Comparison of ENCODE assay signal across 8 cellular contexts in the genomic region with DNA sequence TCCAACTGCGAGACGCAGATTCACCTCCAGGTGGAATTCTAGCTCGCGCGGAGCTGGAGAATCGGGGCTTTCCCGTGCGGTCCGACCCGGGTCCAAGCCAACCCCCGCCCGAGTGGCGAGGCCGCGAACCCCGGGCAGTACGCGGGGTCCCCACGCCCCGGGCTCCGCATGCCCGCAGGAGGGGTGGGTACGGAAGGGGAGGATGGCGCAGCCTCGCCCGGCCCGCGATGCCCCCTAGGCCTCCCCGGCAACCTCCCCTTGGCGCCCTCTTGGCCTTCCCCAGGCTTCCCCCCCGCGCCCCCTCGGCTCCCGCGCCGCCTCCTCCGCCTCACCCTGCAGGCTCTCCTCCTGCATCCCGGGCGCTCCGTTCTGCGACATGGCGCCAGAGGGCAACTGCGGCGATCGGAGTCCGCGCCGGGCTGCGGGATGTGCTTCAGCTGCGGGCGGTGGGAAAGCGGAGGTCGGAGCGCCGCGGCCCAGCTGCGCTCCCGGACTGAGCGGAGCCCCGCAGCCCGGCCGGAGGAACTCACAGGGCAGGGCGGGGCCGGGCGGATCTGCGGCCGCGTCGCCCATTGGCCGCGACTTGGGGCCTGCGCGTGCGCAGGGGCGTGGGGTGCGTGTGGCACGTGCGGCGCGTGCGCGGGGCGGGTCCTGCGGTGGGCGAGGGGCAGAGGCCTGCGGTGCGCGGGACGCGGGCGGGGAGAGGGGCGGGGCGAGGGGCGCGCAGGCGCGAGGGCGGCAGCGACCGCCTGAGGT. TPM values are rescaled to one million over a fixed set of nuclear protein-coding genes. Genes with fewer than 3 reads are reported as not detected.
A peak's percentile ranks its signal among the peaks of the same experiment; 100 is the strongest.
DNase-seq lines count a peak whose midpoint lies in the region; ATAC-seq and TF ChIP-seq lines count a peak whose summit lies in the region.

A gene with protein sequence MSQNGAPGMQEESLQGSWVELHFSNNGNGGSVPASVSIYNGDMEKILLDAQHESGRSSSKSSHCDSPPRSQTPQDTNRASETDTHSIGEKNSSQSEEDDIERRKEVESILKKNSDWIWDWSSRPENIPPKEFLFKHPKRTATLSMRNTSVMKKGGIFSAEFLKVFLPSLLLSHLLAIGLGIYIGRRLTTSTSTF (minus strand): TSS at position 495 of the 756 bp plus-strand sequence. CDS start 117 bp downstream, at position 378.

- H3K36me3 ChIP-seq in ES-I3 (ENCODE audit: insufficient read depth, low read length) (no peaks in the 10 kb centered on the region), GM23338 (ENCODE audit: insufficient read depth) (no peaks in the 10 kb centered on the region), osteoblast (ENCODE audit: insufficient read depth, low read length) (no peaks in the 10 kb centered on the region), testis (ENCODE audit: low read depth, missing control alignments) (no peaks in the 10 kb centered on the region)

- H3K9me2 ChIP-seq in GM23338 (ENCODE audit: insufficient read depth), result no peaks in the 10 kb centered on the region

- H3K4me3 Mint-ChIP-seq in GM23338, result peak within 1 kb of the TSS; percentile 83
- H3K4me3 Mint-ChIP-seq in activated naive CD8-positive, alpha-beta T cell, result peak within 1 kb of the TSS; percentile 90

- H3K27ac ChIP-seq in GM23338 (ENCODE audit: low read depth), result no peak within 1 kb of the TSS
- H3K27ac ChIP-seq in osteoblast (ENCODE audit: low read depth, low read length), result peak within 1 kb of the TSS; percentile 67
- peak within 1 kb of the TSS; percentile 85 to 87 for H3K27ac ChIP-seq in testis

- ATAC-seq in GM23338, result peak; percentile 85

- H3K27me3 Mint-ChIP-seq in GM23338 (ENCODE audit: insufficient read depth, low read depth, poor library complexity), result peaks cover 35% of the 10 kb centered on the region
- no peaks in the 10 kb centered on the region for H3K27me3 Mint-ChIP-seq in activated naive CD8-positive, alpha-beta T cell

- H3K4me1 Mint-ChIP-seq in GM23338, result peaks cover 30% of the 10 kb centered on the region
- H3K4me1 Mint-ChIP-seq in activated naive CD8-positive, alpha-beta T cell (ENCODE audit: low read depth), result peaks cover 44% of the 10 kb centered on the region

- no peaks in the 10 kb centered on the region; the same call in 1 of the 2 replicates for H3K9me3 ChIP-seq in ES-I3 (ENCODE audit: control insufficient read depth, insufficient read depth, low read length)
- H3K9me3 ChIP-seq in osteoblast (ENCODE audit: low read depth, low read length), result no peaks in the 10 kb centered on the region
- no peaks in the 10 kb centered on the region for H3K9me3 ChIP-seq in testis

- peaks cover 11% of the 10 kb centered on the region; the same call in 2 of the 3 replicates for H3K9me3 Mint-ChIP-seq in GM23338
- H3K9me3 Mint-ChIP-seq in activated naive CD8-positive, alpha-beta T cell (ENCODE audit: low read depth), result no peaks in the 10 kb centered on the region

- no peak within 1 kb of the TSS for H3K27ac Mint-ChIP-seq in GM23338
- H3K27ac Mint-ChIP-seq in activated naive CD8-positive, alpha-beta T cell, result peak within 1 kb of the TSS; percentile 78

- 0% methylated on average over 28 to 68 of the region's 100 CpGs for WGBS in testis, 2 donors

- H2AFZ ChIP-seq in GM23338 (peak within 1 kb of the TSS; percentile 81; the same call in 1 of the 2 replicates), osteoblast (ENCODE audit: low read length) (peak within 1 kb of the TSS; percentile 76)

- H3K27me3 ChIP-seq in GM23338 (ENCODE audit: insufficient read depth) (peaks cover 55% of the 10 kb centered on the region), osteoblast (ENCODE audit: insufficient read depth, low read length) (no peaks in the 10 kb centered on the region), testis (no peaks in the 10 kb centered on the region)

- peak within 1 kb of the TSS; percentile 80 for H3K4me3 ChIP-seq in GM23338
- peak within 1 kb of the TSS; percentile 92 for H3K4me3 ChIP-seq in osteoblast (ENCODE audit: insufficient read depth, low read length)
- peak within 1 kb of the TSS; percentile 90 to 99 for H3K4me3 ChIP-seq in testis

- H3K4me2 ChIP-seq in GM23338 (peak within 1 kb of the TSS; percentile 94), osteoblast (ENCODE audit: insufficient read depth, low read length) (peak within 1 kb of the TSS; percentile 90)

- intact Hi-C loops in testis (cut with DNase I; ENCODE audit: low total_unique reads), result no loop called here

- H3K79me2 ChIP-seq in GM23338 (replicated peaks; ENCODE audit: insufficient read depth), result peaks cover 19% of the 10 kb centered on the region
- H3K79me2 ChIP-seq in osteoblast (ENCODE audit: insufficient read depth, low read length), result peaks cover 47% of the 10 kb centered on the region

- H4K20me1 ChIP-seq in GM23338 (replicated peaks; ENCODE audit: insufficient read depth) (peaks cover 21% of the 10 kb centered on the region), osteoblast (ENCODE audit: insufficient read depth, low read length) (peaks cover 22% of the 10 kb centered on the region)

- TF ChIP-seq POLR2A in testis (IDR thresholded peaks at IDR 0.05), result peak; percentile 92

- H3K9ac ChIP-seq in ES-I3 (ENCODE audit: low read depth, low read length), result peak within 1 kb of the TSS; percentile 90

- H3K36me3 Mint-ChIP-seq in GM23338 (ENCODE audit: low read depth), result peaks cover 18% of the 10 kb centered on the region
- H3K36me3 Mint-ChIP-seq in activated naive CD8-positive, alpha-beta T cell, result no peaks in the 10 kb centered on the region

- no peak for TF ChIP-seq CTCF in GM23338 (conservative IDR thresholded peaks at IDR 0.05; ENCODE audit: low read depth in 2 of 2)
- TF ChIP-seq CTCF in osteoblast (IDR thresholded peaks at IDR 0.05; ENCODE audit: extremely low read depth, low read depth, low read length), result no peak
- no peak for TF ChIP-seq CTCF in testis (IDR thresholded peaks at IDR 0.05)

- H3F3A ChIP-seq in GM23338 (replicated peaks; ENCODE audit: low read depth), result no peaks in the 10 kb centered on the region; the same call in 1 of the 2 replicates

- H3K4me1 ChIP-seq in ES-I3 (ENCODE audit: insufficient read depth, low read length) (peaks cover 22% of the 10 kb centered on the region), GM23338 (ENCODE audit: insufficient read depth) (peaks cover 33% of the 10 kb centered on the region), osteoblast (ENCODE audit: insufficient read depth, low read length) (peaks cover 24% of the 10 kb centered on the region), testis (peaks cover 14% of the 10 kb centered on the region)

- DNase-seq in GM23338 (ENCODE audit: low spot score) (peak; percentile 93), LoVo (ENCODE audit: low spot score) (peak; percentile 71), SKM-1 (lab: John Stamatoyannopoulos, UW; ENCODE audit: unreplicated experiment) (peak; percentile 82), glomerular visceral epithelial cell (ENCODE audit: extremely low spot score) (peak; percentile 96), osteoblast (ENCODE audit: insufficient read length, low spot score, missing footprints) (peak; percentile 100), testis (peak; percentile 93)

TF ChIP-seq in GM23338, 12 proteins besides CTCF, POLR2A, EP300 and RAD21:
- TF ChIP-seq, protein P1, sequence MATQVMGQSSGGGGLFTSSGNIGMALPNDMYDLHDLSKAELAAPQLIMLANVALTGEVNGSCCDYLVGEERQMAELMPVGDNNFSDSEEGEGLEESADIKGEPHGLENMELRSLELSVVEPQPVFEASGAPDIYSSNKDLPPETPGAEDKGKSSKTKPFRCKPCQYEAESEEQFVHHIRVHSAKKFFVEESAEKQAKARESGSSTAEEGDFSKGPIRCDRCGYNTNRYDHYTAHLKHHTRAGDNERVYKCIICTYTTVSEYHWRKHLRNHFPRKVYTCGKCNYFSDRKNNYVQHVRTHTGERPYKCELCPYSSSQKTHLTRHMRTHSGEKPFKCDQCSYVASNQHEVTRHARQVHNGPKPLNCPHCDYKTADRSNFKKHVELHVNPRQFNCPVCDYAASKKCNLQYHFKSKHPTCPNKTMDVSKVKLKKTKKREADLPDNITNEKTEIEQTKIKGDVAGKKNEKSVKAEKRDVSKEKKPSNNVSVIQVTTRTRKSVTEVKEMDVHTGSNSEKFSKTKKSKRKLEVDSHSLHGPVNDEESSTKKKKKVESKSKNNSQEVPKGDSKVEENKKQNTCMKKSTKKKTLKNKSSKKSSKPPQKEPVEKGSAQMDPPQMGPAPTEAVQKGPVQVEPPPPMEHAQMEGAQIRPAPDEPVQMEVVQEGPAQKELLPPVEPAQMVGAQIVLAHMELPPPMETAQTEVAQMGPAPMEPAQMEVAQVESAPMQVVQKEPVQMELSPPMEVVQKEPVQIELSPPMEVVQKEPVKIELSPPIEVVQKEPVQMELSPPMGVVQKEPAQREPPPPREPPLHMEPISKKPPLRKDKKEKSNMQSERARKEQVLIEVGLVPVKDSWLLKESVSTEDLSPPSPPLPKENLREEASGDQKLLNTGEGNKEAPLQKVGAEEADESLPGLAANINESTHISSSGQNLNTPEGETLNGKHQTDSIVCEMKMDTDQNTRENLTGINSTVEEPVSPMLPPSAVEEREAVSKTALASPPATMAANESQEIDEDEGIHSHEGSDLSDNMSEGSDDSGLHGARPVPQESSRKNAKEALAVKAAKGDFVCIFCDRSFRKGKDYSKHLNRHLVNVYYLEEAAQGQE (IDR thresholded peaks at IDR 0.05; ENCODE audit: unreplicated experiment), result no peak
- peak; percentile 72; the same call in 1 of the 2 replicates for TF ChIP-seq POLR2AphosphoS5 (IDR thresholded peaks at IDR 0.05; ENCODE audit: low read depth)

RNA-seq across cellular contexts. Expression of the gene that starts here (rescaled TPM):
- 48.8 and 75.0 TPM in 2 replicates for total RNA-seq in GM23338 (2014; rRNA removed; shearing (Covaris generic))
- 41.1 and 46.3 TPM in 2 replicates for polyA plus RNA-seq in GM23338 (2016; fragmentation: Nextera tagmentation; extraction: Ambion mirVana)
- total RNA-seq in osteoblast, result 53.0 and 112 TPM in 2 replicates
- total RNA-seq in testis, result 10 to 100 TPM; 61.5 to 93.4 TPM
- polyA plus RNA-seq in testis (ENCODE audit: insufficient read depth, low read depth, low replicate concordance), result 36.7 TPM
